In the genomic region with DNA sequence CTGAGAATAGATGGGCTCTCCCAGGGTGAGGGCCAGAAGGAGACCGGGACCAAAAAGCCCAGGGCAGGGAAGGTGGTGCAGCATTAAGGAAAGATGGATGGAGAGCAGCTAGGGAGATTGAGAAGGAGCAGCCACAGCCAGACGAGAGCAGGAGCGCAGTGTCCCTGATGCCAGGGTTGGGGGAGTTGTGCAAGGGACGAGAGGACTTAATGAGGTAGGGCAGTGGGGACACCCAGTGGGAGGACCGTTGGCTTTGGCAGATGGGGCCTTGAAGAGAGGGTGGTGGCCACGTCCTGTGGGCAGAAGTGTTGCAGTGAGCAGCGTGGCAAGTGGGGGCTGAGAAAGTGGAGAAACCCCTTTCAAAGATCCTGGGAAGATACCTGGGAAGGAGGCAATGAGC, we compare ENCODE assay signal across 19 cellular contexts. TPM values are rescaled to one million over a fixed set of nuclear protein-coding genes. Genes with fewer than 3 reads are reported as not detected.
DNase-seq lines count a peak whose midpoint lies in the region; ATAC-seq and TF ChIP-seq lines count a peak whose summit lies in the region.
"Had no signal": no experiment of that assay in that cellular context is flagged by ENCODE, and none has a peak within 500 bp of the region (broad histone marks: within the 10 kb centered on the region; RNA-seq: fewer than 3 reads in every experiment).

No MANE protein-coding gene starts in this region.

- H3K4me3 Mint-ChIP-seq in endothelial cell (ENCODE audit: unreplicated experiment), result no peak overlapping the region
- H3K4me3 Mint-ChIP-seq in stimulated activated effector memory CD8-positive, alpha-beta T cell treated with anti-CD3 and anti-CD28 coated beads, Interleukin-12 subunit alpha, Interleukin-12 subunit beta, amount 100 ng/mL, for 72 hours, result no peak overlapping the region
- H3K4me3 Mint-ChIP-seq: CD4-positive, alpha-beta memory T cell had no signal

- in situ Hi-C loops in GM13977 (cut with MboI; ENCODE audit: low pct_unique_long_range_greater_than_20kb, low sequenced_read_pairs, unreplicated experiment), result no loop called here

- no peak overlapping the region for H3K27ac ChIP-seq in tibial artery
- H3K27ac ChIP-seq: BLaER1 treated with 17β-estradiol and CSF1 and Interleukin-3, amounts not matched to agents 10 nM and 100 nM had no signal

- DNase-seq in NCI-H510A (lab: John Stamatoyannopoulos, UW), result peak; percentile 22
- no peak for DNase-seq in NCI-H510A treated with DMSO at 0.1 percent for 48 hours (lab: John Stamatoyannopoulos, UW)
- peak; percentile 16 for DNase-seq in NB4 (ENCODE audit: low read depth)
- DNase-seq in endothelial cell (ENCODE audit: low spot score), result no peak
- no peak for DNase-seq in stimulated activated effector memory CD8-positive, alpha-beta T cell treated with anti-CD3 and anti-CD28 coated beads, Interleukin-12 subunit alpha, Interleukin-12 subunit beta, amount 100 ng/mL, for 72 hours (ENCODE audit: low spot score in 2 of 2)
- DNase-seq in GM13977 (ENCODE audit: low spot score), result no peak
- DNase-seq in tibial artery, result no peak
- DNase-seq: 8988T; CD4-positive, alpha-beta memory T cell; GDM1; Kasumi-1; NCI-H1417; NCI-H1694 treated with DMSO at 0.1 percent for 48 hours; NCI-H2081 treated with DMSO at 0.1 percent for 48 hours; NCI-H446; NCI-H69; NK-92 treated with Interleukin-12 subunit alpha and Interleukin-12 subunit beta, amount 100 ng/mL, for 24 hours; Right ventricle myocardium superior had no signal

- ATAC-seq in stimulated activated effector memory CD8-positive, alpha-beta T cell treated with anti-CD3 and anti-CD28 coated beads, Interleukin-12 subunit alpha, Interleukin-12 subunit beta, amount 100 ng/mL, for 72 hours, result no peak

- no peaks in the 10 kb centered on the region for H3K27me3 ChIP-seq in tibial artery
- H3K27me3 ChIP-seq: BLaER1 treated with 17β-estradiol and CSF1 and Interleukin-3, amounts not matched to agents 10 nM and 100 nM had no signal

- peaks cover 1 to 100% (median 55%) of the 10 kb centered on the region in 3 donors for H3K36me3 ChIP-seq in tibial artery

- H3K4me3 ChIP-seq in NB4 (ENCODE audit: low read depth, low read length), result no peak overlapping the region
- no peak overlapping the region for H3K4me3 ChIP-seq in tibial artery
- H3K4me3 ChIP-seq: BLaER1 treated with 17β-estradiol and CSF1 and Interleukin-3, amounts not matched to agents 10 nM and 100 nM had no signal

- H3K9me3 ChIP-seq in tibial artery, result no peaks in the 10 kb centered on the region
- H3K9me3 ChIP-seq: BLaER1 treated with 17β-estradiol and CSF1 and Interleukin-3, amounts not matched to agents 10 nM and 100 nM had no signal

- no peaks in the 10 kb centered on the region for H3K9me3 Mint-ChIP-seq in endothelial cell (ENCODE audit: unreplicated experiment)
- H3K9me3 Mint-ChIP-seq in stimulated activated effector memory CD8-positive, alpha-beta T cell treated with anti-CD3 and anti-CD28 coated beads, Interleukin-12 subunit alpha, Interleukin-12 subunit beta, amount 100 ng/mL, for 72 hours, result no peaks in the 10 kb centered on the region

- TF ChIP-seq POLR2A in NB4 (IDR thresholded peaks at IDR 0.05; ENCODE audit: extremely low read depth, insufficient read length), result no peak

- no peaks in the 10 kb centered on the region for H3K4me1 ChIP-seq in tibial artery

- peaks cover 47% of the 10 kb centered on the region for H3K36me3 Mint-ChIP-seq in endothelial cell (ENCODE audit: low read depth, unreplicated experiment)
- H3K36me3 Mint-ChIP-seq in stimulated activated effector memory CD8-positive, alpha-beta T cell treated with anti-CD3 and anti-CD28 coated beads, Interleukin-12 subunit alpha, Interleukin-12 subunit beta, amount 100 ng/mL, for 72 hours, result no peaks in the 10 kb centered on the region
- H3K36me3 Mint-ChIP-seq: CD4-positive, alpha-beta memory T cell had no signal

- peaks cover 12% of the 10 kb centered on the region for H3K4me1 Mint-ChIP-seq in endothelial cell (ENCODE audit: unreplicated experiment)
- no peaks in the 10 kb centered on the region for H3K4me1 Mint-ChIP-seq in stimulated activated effector memory CD8-positive, alpha-beta T cell treated with anti-CD3 and anti-CD28 coated beads, Interleukin-12 subunit alpha, Interleukin-12 subunit beta, amount 100 ng/mL, for 72 hours

- intact Hi-C loops in tibial artery (cut with DNase I; ENCODE audit: low total_unique reads), result no loop called here

- H3K27me3 Mint-ChIP-seq in endothelial cell (ENCODE audit: unreplicated experiment), result peaks cover 22% of the 10 kb centered on the region

- H3K27ac Mint-ChIP-seq in endothelial cell (ENCODE audit: unreplicated experiment), result peak overlapping the region; percentile 21
- H3K27ac Mint-ChIP-seq in stimulated activated effector memory CD8-positive, alpha-beta T cell treated with anti-CD3 and anti-CD28 coated beads, Interleukin-12 subunit alpha, Interleukin-12 subunit beta, amount 100 ng/mL, for 72 hours, result peak overlapping the region; percentile 26
- H3K27ac Mint-ChIP-seq: CD4-positive, alpha-beta memory T cell had no signal

- no peak for TF ChIP-seq CTCF in NB4 (IDR thresholded peaks at IDR 0.05; ENCODE audit: low read depth, low read length)
- TF ChIP-seq CTCF in endothelial cell (IDR thresholded peaks at IDR 0.05; ENCODE audit: unreplicated experiment), result no peak
- TF ChIP-seq CTCF in GM13977 (IDR thresholded peaks at IDR 0.05; ENCODE audit: extremely low read depth, insufficient read depth, missing control alignments), result no peak
- no peak for TF ChIP-seq CTCF in tibial artery (IDR thresholded peaks at IDR 0.05)

RNA-seq across cellular contexts. Expression of gene KDM4A, which starts 38.0 kb away (rescaled TPM):
- total RNA-seq in endothelial cell (ENCODE audit: unreplicated experiment), result 62.5 TPM

Comparison
In these comparisons a context has a peak if more than half of its experiments do, and no peak if none do; other contexts are left out.
1. DNase-seq: peak in NCI-H510A (single experiment) and NB4 (single experiment); none in NCI-H510A treated with DMSO at 0.1 percent for 48 hours (single experiment), endothelial cell (single experiment), stimulated activated effector memory CD8-positive, alpha-beta T cell treated with anti-CD3 and anti-CD28 coated beads, Interleukin-12 subunit alpha, Interleukin-12 subunit beta, amount 100 ng/mL, for 72 hours (0 of 2), GM13977 (single experiment) and tibial artery (0 of 2).